8 cellular contexts compared by ENCODE assay signal in genomic region chr11:57169732-57170313, GRCh38. TPM values are rescaled to one million over a fixed set of nuclear protein-coding genes. Genes with fewer than 3 reads are reported as not detected.
"Had no signal": no experiment of that assay in that cellular context is flagged by ENCODE, and none has a peak within 500 bp of the region (broad histone marks: within the 10 kb centered on the region; RNA-seq: fewer than 3 reads in every experiment).

No MANE protein-coding gene starts in this region.

RNA-seq across cellular contexts. Expression of gene LRRC55, which starts 11.9 kb away (rescaled TPM):
- total RNA-seq: kidney; mammary epithelial cell; mesenteric fat pad; mononuclear cell; myocyte; naive thymus-derived CD4-positive, alpha-beta T cell had no signal
- polyA plus RNA-seq: immature natural killer cell; keratinocyte; mammary epithelial cell; naive thymus-derived CD4-positive, alpha-beta T cell had no signal
